9 cellular contexts compared by ENCODE assay signal in genomic region chr17:21034350-21035235, GRCh38. TPM values are rescaled to one million over a fixed set of nuclear protein-coding genes. Genes with fewer than 3 reads are reported as not detected.
A peak's percentile ranks its signal among the peaks of the same experiment; 100 is the strongest.
DNase-seq lines count a peak whose midpoint lies in the region; ATAC-seq, FAIRE-seq and TF ChIP-seq lines count a peak whose summit lies in the region.
"Had no signal": no experiment of that assay in that cellular context is flagged by ENCODE, and none has a peak within 500 bp of the region (broad histone marks: within the 10 kb centered on the region; RNA-seq: fewer than 3 reads in every experiment).

No MANE protein-coding gene starts in this region.

- 97% methylated on average over 12 of the region's 13 CpGs for WGBS in HepG2 (ENCODE audit: low lambda C conversion rate)
- 26% methylated on average over 13 of the region's 13 CpGs for WGBS in urinary bladder

- H3K9ac ChIP-seq in HepG2 (ENCODE audit: insufficient read depth, low read depth, low read length) = no peak overlapping the region

- intact Hi-C loops in HepG2 (cut with micrococcal nuclease; ENCODE audit: unreplicated experiment) = no loop called here

- H3K4me1 Mint-ChIP-seq in activated naive CD4-positive, alpha-beta T cell treated with anti-CD3 and anti-CD28 coated beads, Interleukin-2, amount 50 U/mL, for 24 hours = peaks cover 85% of the 10 kb centered on the region

- BruUV-seq in HepG2 (replicated peaks; lab: Mats Ljungman, UMichigan) = TSS peak; percentile 1

- ATAC-seq in HG03460 (IDR thresholded peaks at IDR 0.05; ENCODE audit: unreplicated experiment) = peak; percentile 75
- no peak for ATAC-seq in HepG2

- H3K4me3 ChIP-seq in HepG2 (replicated peaks in 1 of 3; ENCODE audit: insufficient read depth in 1 of 3, low read depth in 2 of 3, low read length in 3 of 3) = no peak overlapping the region
- H3K4me3 ChIP-seq in urinary bladder (ENCODE audit: low read depth, low read length) = peak overlapping the region; percentile 13

- H3K4me1 ChIP-seq in HepG2 (ENCODE audit: insufficient read depth, low read length) = peaks cover 58% of the 10 kb centered on the region
- peaks cover 4% of the 10 kb centered on the region for H3K4me1 ChIP-seq in urinary bladder (ENCODE audit: insufficient read depth)

- POLR2A ChIA-PET in HepG2 (lab: Yijun Ruan, JAX) = interaction anchor here (1.3 kb wide), 1 partner anchor 9 kb away, joined by 3 read pairs; the partner anchor contains the start of gene USP22
- POLR2A ChIA-PET in RWPE1 (lab: Yijun Ruan, JAX; ENCODE audit: low non-redundant PET) = no interaction called here

- peaks cover 98% of the 10 kb centered on the region for H4K20me1 ChIP-seq in HepG2 (ENCODE audit: insufficient read depth, low read length)

- TF ChIP-seq EP300 in HepG2 (IDR thresholded peaks at IDR 0.05; ENCODE audit: low read depth in 2 of 2, low read length in 2 of 2) = no peak
- TF ChIP-seq EP300 in HepG2 (CRISPR knock-in tag; IDR thresholded peaks at IDR 0.05; ENCODE audit: borderline replicate concordance) = no peak

- DNase-seq in stimulated activated CD4-positive, alpha-beta T cell treated with anti-CD3 and anti-CD28 coated beads, Interleukin-15, amount 100 ng/mL, for 24 hours = peak; percentile 25
- no peak for DNase-seq in stimulated activated CD4-positive, alpha-beta T cell treated with anti-CD3 and anti-CD28 coated beads, Interleukin-2, amount 100 ng/mL, for 48 hours
- DNase-seq in HepG2 (ENCODE audit: low spot score) (no peak), RWPE1 (ENCODE audit: low spot score) (no peak), NCI-H1694 (lab: John Stamatoyannopoulos, UW) (no peak)

- H3K4me3 Mint-ChIP-seq in activated naive CD4-positive, alpha-beta T cell treated with anti-CD3 and anti-CD28 coated beads, Interleukin-2, amount 50 U/mL, for 24 hours = peak overlapping the region; percentile 82

- no peak for TF ChIP-seq POLR2A in HepG2 (IDR thresholded peaks at IDR 0.05; ENCODE audit: insufficient read depth in 1 of 2, low read depth in 2 of 2, low read length in 2 of 2)

- no peaks in the 10 kb centered on the region for H3K27me3 Mint-ChIP-seq in activated naive CD4-positive, alpha-beta T cell treated with anti-CD3 and anti-CD28 coated beads, Interleukin-2, amount 50 U/mL, for 24 hours

- H3K79me2 ChIP-seq in HepG2 (ENCODE audit: insufficient read depth, low read length) = peaks cover 98% of the 10 kb centered on the region

- H3K36me3 Mint-ChIP-seq in activated naive CD4-positive, alpha-beta T cell treated with anti-CD3 and anti-CD28 coated beads, Interleukin-2, amount 50 U/mL, for 24 hours = no peaks in the 10 kb centered on the region

- H3K36me3 ChIP-seq in HepG2 (replicated peaks in 1 of 2; ENCODE audit: control insufficient read depth in 1 of 2, insufficient read depth in 2 of 2, low read length in 2 of 2) = peaks cover 1 to 28% of the 10 kb centered on the region in 2 experiments; a peak in 3 of 5 replicates
- H3K36me3 ChIP-seq in urinary bladder (ENCODE audit: insufficient read depth) = no peaks in the 10 kb centered on the region

- H3K4me2 ChIP-seq in HepG2 (ENCODE audit: low read depth, low read length) = no peak overlapping the region

- in situ Hi-C loops in HepG2 (cut with HindIII; ENCODE audit: extremely low pct_ligation_motif_present, low pct_unique_long_range_greater_than_20kb) = no loop called here

- TF ChIP-seq CTCF in HepG2 (CRISPR knock-in tag; IDR thresholded peaks at IDR 0.05) (no peak), RWPE1 (conservative IDR thresholded peaks at IDR 0.05; ENCODE audit: low read depth) (no peak)

- no peaks in the 10 kb centered on the region for H3K9me3 ChIP-seq in HepG2 (ENCODE audit: low read length)

- no peaks in the 10 kb centered on the region for H3K9me3 Mint-ChIP-seq in activated naive CD4-positive, alpha-beta T cell treated with anti-CD3 and anti-CD28 coated beads, Interleukin-2, amount 50 U/mL, for 24 hours

- no peak for TF ChIP-seq RAD21 in HepG2 (CRISPR knock-in tag; IDR thresholded peaks at IDR 0.05)

- CTCF ChIA-PET in HepG2 (lab: Yijun Ruan, JAX; ENCODE audit: low intra/inter-chr PET ratio, low total read pairs) = no interaction called here
- CTCF ChIA-PET in RWPE1 (lab: Yijun Ruan, JAX) = no interaction called here

- H3K27ac Mint-ChIP-seq in activated naive CD4-positive, alpha-beta T cell treated with anti-CD3 and anti-CD28 coated beads, Interleukin-2, amount 50 U/mL, for 24 hours = peak overlapping the region; percentile 87

- no peak for FAIRE-seq in HepG2 (lab: Jason Lieb, UNC)
- FAIRE-seq: G401.6 had no signal

- no peak overlapping the region for H2AFZ ChIP-seq in HepG2 (ENCODE audit: low read length)

- H3K27ac ChIP-seq in HepG2 (ENCODE audit: extremely low read length, insufficient read depth, low read length) (no peak overlapping the region), urinary bladder (ENCODE audit: low read depth) (peak overlapping the region; percentile 41), RWPE1 (no peak overlapping the region)

- no peaks in the 10 kb centered on the region for H3K27me3 ChIP-seq in HepG2 (ENCODE audit: control insufficient read depth in 1 of 2, insufficient read depth in 2 of 2, low read length in 2 of 2)

TF ChIP-seq in HepG2, 621 proteins besides CTCF, POLR2A, EP300 and RAD21:
- TF ChIP-seq ZFY (CRISPR knock-in tag; IDR thresholded peaks at IDR 0.05) (no peak), ZNF574 (CRISPR knock-in tag; IDR thresholded peaks at IDR 0.05) (no peak), ATF4 (CRISPR knock-in tag; IDR thresholded peaks at IDR 0.05) (0 out of 4 replicates have a peak, but pooled peaks of 1 of the 2 experiments have one; percentile 34)
TF ChIP-seq in HepG2: peak in this region for 1.

RNA-seq across cellular contexts. Expression of gene USP22, which starts 8.2 kb away (rescaled TPM):
- total RNA-seq in HepG2 (2016; rRNA removed; fragmentation: Illumina TruSeq; extraction: Trizol) = 130 and 131 TPM in 2 replicates
- 17.2 and 17.3 TPM in 2 replicates for total RNA-seq in HepG2 (2016; cell fraction: cytosol; rRNA removed; fragmentation: Illumina TruSeq; extraction: Trizol; ENCODE audit: low read depth)
- total RNA-seq in HepG2 (2016; cell fraction: insoluble cytoplasmic fraction; rRNA removed; fragmentation: Illumina TruSeq; extraction: Trizol) = 119 and 130 TPM in 2 replicates
- 54.1 and 54.4 TPM in 2 replicates for total RNA-seq in HepG2 (2016; cell fraction: membrane; rRNA removed; fragmentation: Illumina TruSeq; extraction: Trizol)
- total RNA-seq in HepG2 (2016; cell fraction: nucleus; rRNA removed; fragmentation: Illumina TruSeq; extraction: Trizol) = 79.5 and 96.3 TPM in 2 replicates
- polyA plus RNA-seq in HepG2 (2011; rRNA removed) = 98.0 and 124 TPM in 2 replicates
- polyA plus RNA-seq in HepG2 (2011; cell fraction: cytosol; rRNA removed) = 56.8 and 60.3 TPM in 2 replicates
- 126 and 139 TPM in 2 replicates for polyA plus RNA-seq in HepG2 (2011; cell fraction: nucleus; rRNA removed)
- 65.0 and 69.3 TPM in 2 replicates for polyA plus RNA-seq in HepG2 (2012)
- polyA plus RNA-seq in HepG2 (2016; cell fraction: cytosol; fragmentation: Illumina TruSeq; extraction: Trizol; ENCODE audit: low read depth) = 4.2 and 4.5 TPM in 2 replicates
- polyA plus RNA-seq in HepG2 (2016; cell fraction: insoluble cytoplasmic fraction; fragmentation: Illumina TruSeq; extraction: Trizol; ENCODE audit: low read depth) = 65.3 and 91.2 TPM in 2 replicates
- 18.3 and 19.5 TPM in 2 replicates for polyA plus RNA-seq in HepG2 (2016; cell fraction: membrane; fragmentation: Illumina TruSeq; extraction: Trizol; ENCODE audit: low read depth)
- polyA plus RNA-seq in HepG2 (2016; cell fraction: nucleus; fragmentation: Illumina TruSeq; extraction: Trizol; ENCODE audit: insufficient read depth, low read depth) = 101 and 103 TPM in 2 replicates
- 337 and 421 TPM in 2 replicates for polyA minus RNA-seq in HepG2 (2011; rRNA and poly(A)+ RNA removed; ENCODE audit: low replicate concordance)
- 104 and 120 TPM in 2 replicates for polyA minus RNA-seq in HepG2 (2011; cell fraction: cytosol; rRNA and poly(A)+ RNA removed)
- 71.7 and 94.2 TPM in 2 replicates for polyA minus RNA-seq in HepG2 (2011; cell fraction: nucleus; rRNA and poly(A)+ RNA removed)
- total RNA-seq in urinary bladder = 170 TPM
- 72.1 TPM for polyA plus RNA-seq in urinary bladder
